8 cellular contexts compared by ENCODE assay signal in genomic region chr6:33319939-33320314, GRCh38. TPM values are rescaled to one million over a fixed set of nuclear protein-coding genes. Genes with fewer than 3 reads are reported as not detected.
DNase-seq lines count a peak whose midpoint lies in the region; ATAC-seq and TF ChIP-seq lines count a peak whose summit lies in the region.

No MANE protein-coding gene starts in this region.

- CTCF ChIA-PET in GM10248 (lab: Yijun Ruan, JAX) = interaction anchor here (2.0 kb wide), 1 partner anchor 21 kb away, joined by 6 read pairs; the partner anchor contains the start of gene RGL2

- intact Hi-C loops in spleen (cut with DNase I; ENCODE audit: low total_unique reads) = no loop called here

- peaks cover 2 to 50% (median 29%) of the 10 kb centered on the region in 6 donors for H3K36me3 ChIP-seq in spleen

- H3K4me1 ChIP-seq in spleen = peaks cover 54 to 89% (median 80%) of the 10 kb centered on the region in 6 donors

- WGBS in spleen, 5 donors = 86 to 95% (median 89%) methylated on average over 3 of the region's 3 CpGs

- ATAC-seq in GM18498 (IDR thresholded peaks at IDR 0.05; ENCODE audit: unreplicated experiment) = no peak

- POLR2A ChIA-PET in GM10248 (lab: Yijun Ruan, JAX) = no interaction called here

- no peaks in the 10 kb centered on the region for H3K27me3 ChIP-seq in spleen (replicated peaks in 1 of 7)

- peak overlapping the region; percentile 100 for H3K27ac ChIP-seq in VCaP
- H3K27ac ChIP-seq in epithelial cell of prostate = peak overlapping the region; percentile 82
- H3K27ac ChIP-seq in spleen = peak overlapping the region in 7 of 8 donors; percentile 1 to 100 (median 46)

- TF ChIP-seq CTCF in VCaP (conservative IDR thresholded peaks at IDR 0.05) = no peak
- TF ChIP-seq CTCF in spleen (IDR thresholded peaks at IDR 0.05 in 8 of 11, conservative IDR thresholded peaks at IDR 0.05 in 3 of 11) = no peak
- no peak for TF ChIP-seq CTCF in GM10248 (IDR thresholded peaks at IDR 0.05; ENCODE audit: control extremely low read depth, extremely low read depth, low read depth, missing control alignments)

- H3K27ac Mint-ChIP-seq in T-helper 1 cell treated with Interleukin-12 subunit alpha and Interleukin-12 subunit beta and Interleukin-4 antibody, amounts not matched to agents 30 μg/mL and 1 μg/mL, for 36 hours = peak overlapping the region; percentile 62

- H3K9me3 ChIP-seq in spleen = no peaks in the 10 kb centered on the region

- H3K27me3 Mint-ChIP-seq in T-helper 1 cell treated with Interleukin-12 subunit alpha and Interleukin-12 subunit beta and Interleukin-4 antibody, amounts not matched to agents 30 μg/mL and 1 μg/mL, for 36 hours (ENCODE audit: low read depth) = no peaks in the 10 kb centered on the region

- peak overlapping the region; percentile 99 for H3K4me3 Mint-ChIP-seq in T-helper 1 cell treated with Interleukin-12 subunit alpha and Interleukin-12 subunit beta and Interleukin-4 antibody, amounts not matched to agents 30 μg/mL and 1 μg/mL, for 36 hours

- H3K4me3 ChIP-seq in spleen = peak overlapping the region in 1 of 8 donors; percentile 93

- no peak for TF ChIP-seq POLR2A in spleen (IDR thresholded peaks at IDR 0.05)

- DNase-seq in T-helper 1 cell (no peak), epithelial cell of prostate (ENCODE audit: low read depth, low spot score) (no peak), spleen (no peak), GM10248 (ENCODE audit: extremely low spot score) (no peak), DMS53 (lab: John Stamatoyannopoulos, UW) (no peak)

- no peaks in the 10 kb centered on the region for H3K9me3 Mint-ChIP-seq in T-helper 1 cell treated with Interleukin-12 subunit alpha and Interleukin-12 subunit beta and Interleukin-4 antibody, amounts not matched to agents 30 μg/mL and 1 μg/mL, for 36 hours

- H3K4me1 Mint-ChIP-seq in T-helper 1 cell treated with Interleukin-12 subunit alpha and Interleukin-12 subunit beta and Interleukin-4 antibody, amounts not matched to agents 30 μg/mL and 1 μg/mL, for 36 hours (ENCODE audit: low read depth) = peaks cover 57% of the 10 kb centered on the region

- peaks cover 48% of the 10 kb centered on the region for H3K36me3 Mint-ChIP-seq in T-helper 1 cell treated with Interleukin-12 subunit alpha and Interleukin-12 subunit beta and Interleukin-4 antibody, amounts not matched to agents 30 μg/mL and 1 μg/mL, for 36 hours (ENCODE audit: low read depth)

RNA-seq across cellular contexts. Expression of gene ZBTB22, which starts 2.4 kb away (rescaled TPM):
- total RNA-seq in spleen = 10 to 100 TPM; 16.1 to 27.2 (median 20.1) TPM
- polyA plus RNA-seq in spleen = 10 to 100 TPM; 10.8 to 19.8 (median 15.4) TPM

RNA-seq across cellular contexts. Expression of gene DAXX, which starts 2.8 kb away (rescaled TPM):
- 10 to 100 TPM; 47.6 to 76.3 (median 67.9) TPM for total RNA-seq in spleen
- 10 to 100 TPM; 47.8 to 59.3 (median 54.0) TPM for polyA plus RNA-seq in spleen

RNA-seq across cellular contexts. Expression of gene TAPBP, which starts 6.0 kb away (rescaled TPM):
- total RNA-seq in spleen = 100 to 1,000 TPM; 238 to 292 (median 285) TPM
- 100 to 1,000 TPM in 1 of 3 donors, 10 to 100 TPM in 2; 42.6 to 101 (median 81.6) TPM for polyA plus RNA-seq in spleen

RNA-seq across cellular contexts. Expression of gene RGL2, which starts 21.2 kb away (rescaled TPM):
- total RNA-seq in spleen = 100 to 1,000 TPM; 123 to 212 (median 146) TPM
- polyA plus RNA-seq in spleen = 100 to 1,000 TPM in 2 of 3 donors, 10 to 100 TPM in 1; 73.3 to 180 (median 133) TPM

RNA-seq across cellular contexts. Expression of gene PFDN6, which starts 30.5 kb away (rescaled TPM):
- total RNA-seq in spleen = 10 to 100 TPM; 11.3 to 35.7 (median 26.5) TPM
- 100 to 1,000 TPM; 150 to 169 (median 158) TPM for polyA plus RNA-seq in spleen

Comparison
In these comparisons a context has a peak if more than half of its experiments do, and no peak if none do; other contexts are left out.
1. H3K27ac ChIP-seq: peak in every context shown above with its lines; median percentile 100 in VCaP; 82 in epithelial cell of prostate; 46 in spleen.